1 cellular context compared by ENCODE assay signal in genomic region chr2:23388756-23389514, GRCh38.
TF ChIP-seq lines count a peak whose summit lies in the region.

No MANE protein-coding gene starts in this region.

TF ChIP-seq in K562, 482 proteins besides CTCF, POLR2A, EP300 and RAD21 (continued from another document):
- TF ChIP-seq ZNF175 (CRISPR knock-in tag; IDR thresholded peaks at IDR 0.05; ENCODE audit: low read depth) (0 out of 2 replicates have a peak, but pooled peaks have one; percentile 10), BMI1 (IDR thresholded peaks at IDR 0.05; ENCODE audit: low read length) (peak; percentile 53; the same call in 1 of the 2 replicates), GABPA (tag; conservative IDR thresholded peaks at IDR 0.05; ENCODE audit: low read depth) (peak; percentile 27; the same call in 1 of the 2 replicates), GTF2F1 (IDR thresholded peaks at IDR 0.05; ENCODE audit: low read depth, low read length) (no peak)
- TF ChIP-seq, protein P1, sequence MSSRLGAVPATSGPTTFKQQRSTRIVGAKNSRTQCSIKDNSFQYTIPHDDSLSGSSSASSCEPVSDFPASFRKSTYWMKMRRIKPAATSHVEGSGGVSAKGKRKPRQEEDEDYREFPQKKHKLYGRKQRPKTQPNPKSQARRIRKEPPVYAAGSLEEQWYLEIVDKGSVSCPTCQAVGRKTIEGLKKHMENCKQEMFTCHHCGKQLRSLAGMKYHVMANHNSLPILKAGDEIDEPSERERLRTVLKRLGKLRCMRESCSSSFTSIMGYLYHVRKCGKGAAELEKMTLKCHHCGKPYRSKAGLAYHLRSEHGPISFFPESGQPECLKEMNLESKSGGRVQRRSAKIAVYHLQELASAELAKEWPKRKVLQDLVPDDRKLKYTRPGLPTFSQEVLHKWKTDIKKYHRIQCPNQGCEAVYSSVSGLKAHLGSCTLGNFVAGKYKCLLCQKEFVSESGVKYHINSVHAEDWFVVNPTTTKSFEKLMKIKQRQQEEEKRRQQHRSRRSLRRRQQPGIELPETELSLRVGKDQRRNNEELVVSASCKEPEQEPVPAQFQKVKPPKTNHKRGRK (tag; IDR thresholded peaks at IDR 0.05): peak; percentile 79
